ENCODE assay signal across 17 cellular contexts in genomic region chr20:15333170-15333569, GRCh38.
DNase-seq lines count a peak whose midpoint lies in the region; ATAC-seq and TF ChIP-seq lines count a peak whose summit lies in the region.
"Had no signal": no experiment of that assay in that cellular context is flagged by ENCODE, and none has a peak within 500 bp of the region (broad histone marks: within the 10 kb centered on the region; RNA-seq: fewer than 3 reads in every experiment).

No MANE protein-coding gene starts in this region.

- peak overlapping the region; percentile 54 for H3K4me3 ChIP-seq in GM12865 (ENCODE audit: low read depth, low read length)
- H3K4me3 ChIP-seq: breast epithelium, PC-9, smooth muscle cell, uterus had no signal

- peak; percentile 50 for DNase-seq in GM12865 (ENCODE audit: low read depth)
- no peak for DNase-seq in ecto neural progenitor cell (ENCODE audit: low spot score)
- DNase-seq in nucleus accumbens (lab: John Stamatoyannopoulos, UW): no peak
- DNase-seq in CD14-positive monocyte (ENCODE audit: low spot score): no peak
- no peak for DNase-seq in GF-D8 (lab: John Stamatoyannopoulos, UW)
- DNase-seq: ACHN; activated CD4-positive, alpha-beta T cell treated with anti-CD3 and anti-CD28 coated beads, Interleukin-2, amount 50 U/mL, for 4 hours; DMS153; left ventricle myocardium superior; NCI-H2227 treated with DMSO at 0.1 percent for 48 hours; PC-9; uterus had no signal

- no peak for TF ChIP-seq CTCF in GM12865 (IDR thresholded peaks at IDR 0.05; ENCODE audit: insufficient read depth, low read depth, low read length, missing control alignments)
- no peak for TF ChIP-seq CTCF in CD14-positive monocyte (IDR thresholded peaks at IDR 0.05)

- H3K9me3 Mint-ChIP-seq in CD14-positive monocyte: peaks cover 2 to 8% (median 4%) of the 10 kb centered on the region in 7 donors

- no peak overlapping the region for H3K4me3 Mint-ChIP-seq in CD14-positive monocyte

- H3K27ac Mint-ChIP-seq in CD14-positive monocyte: no peak overlapping the region

- no peaks in the 10 kb centered on the region for H3K36me3 Mint-ChIP-seq in CD14-positive monocyte

- ATAC-seq in GM19395 (IDR thresholded peaks at IDR 0.05; ENCODE audit: unreplicated experiment) (peak; percentile 68), HG02642 (IDR thresholded peaks at IDR 0.05; ENCODE audit: poor library complexity, unreplicated experiment) (peak; percentile 58), HG03354 (IDR thresholded peaks at IDR 0.05; ENCODE audit: poor library complexity, severe bottlenecking, unreplicated experiment) (peak; percentile 59)
- ATAC-seq: left ventricle myocardium superior had no signal

- H3K4me1 Mint-ChIP-seq in CD14-positive monocyte: peaks cover 7% of the 10 kb centered on the region

- peaks cover 0 to 3% (median 3%) of the 10 kb centered on the region in 3 donors for H3K27me3 Mint-ChIP-seq in CD14-positive monocyte (ENCODE audit: low read depth in 3 of 3)

- intact Hi-C loops in CD14-positive monocyte (cut with micrococcal nuclease): no loop called here
